In the genomic region with DNA sequence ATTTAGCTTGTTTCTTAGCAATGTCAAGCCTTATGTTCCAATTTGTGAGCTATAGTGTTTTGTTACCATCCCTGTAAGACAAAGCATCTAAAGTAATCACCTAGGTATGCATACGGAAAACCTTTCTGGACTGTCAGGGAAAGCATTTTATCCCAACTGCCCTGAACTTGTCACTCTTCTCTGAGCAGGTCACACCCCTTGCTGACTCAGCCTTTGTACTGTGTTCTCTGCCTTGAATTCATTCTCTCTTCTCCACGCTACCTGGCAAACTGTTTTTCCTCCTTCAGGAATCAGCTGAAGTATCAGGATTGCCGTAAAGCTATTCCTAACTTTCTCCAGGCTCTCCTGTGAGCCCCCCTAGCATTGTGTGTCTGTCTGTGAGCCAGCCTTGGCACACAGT, we compare ENCODE assay signal across 13 cellular contexts. TPM values are rescaled to one million over a fixed set of nuclear protein-coding genes. Genes with fewer than 3 reads are reported as not detected.
DNase-seq lines count a peak whose midpoint lies in the region; ATAC-seq and TF ChIP-seq lines count a peak whose summit lies in the region.
"Had no signal": no experiment of that assay in that cellular context is flagged by ENCODE, and none has a peak within 500 bp of the region (broad histone marks: within the 10 kb centered on the region; RNA-seq: fewer than 3 reads in every experiment).

No MANE protein-coding gene starts in this region.

- H3K9me3 ChIP-seq in colonic mucosa (no peaks in the 10 kb centered on the region), upper lobe of right lung (no peaks in the 10 kb centered on the region)
- H3K9me3 ChIP-seq: tibial nerve had no signal

- H3K4me3 ChIP-seq in colonic mucosa, result no peak overlapping the region
- no peak overlapping the region for H3K4me3 ChIP-seq in upper lobe of right lung
- H3K4me3 ChIP-seq: tibial nerve had no signal

- H3K27ac ChIP-seq in colonic mucosa (peak overlapping the region; percentile 56), upper lobe of right lung (no peak overlapping the region)
- H3K27ac ChIP-seq: tibial nerve had no signal

- H3K36me3 ChIP-seq in colonic mucosa (no peaks in the 10 kb centered on the region), upper lobe of right lung (no peaks in the 10 kb centered on the region)
- H3K36me3 ChIP-seq: tibial nerve had no signal

- H3K4me1 Mint-ChIP-seq in mesothelial cell of epicardium, result peaks cover 83% of the 10 kb centered on the region

- H3K27me3 ChIP-seq in colonic mucosa (no peaks in the 10 kb centered on the region), upper lobe of right lung (no peaks in the 10 kb centered on the region)
- H3K27me3 ChIP-seq: tibial nerve had no signal

- ATAC-seq in upper lobe of right lung, result peak; percentile 36
- ATAC-seq in GM18870 (IDR thresholded peaks at IDR 0.05; ENCODE audit: unreplicated experiment), result no peak

- H3K4me1 ChIP-seq in colonic mucosa (no peaks in the 10 kb centered on the region), upper lobe of right lung (peaks cover 15% of the 10 kb centered on the region)

- H3K9ac ChIP-seq in colonic mucosa (ENCODE audit: low read depth in 2 of 2, low read length in 2 of 2), result peak overlapping the region in 1 of 2 donors; percentile 62

- peaks cover 6% of the 10 kb centered on the region for H3K36me3 Mint-ChIP-seq in mesothelial cell of epicardium
- H3K36me3 Mint-ChIP-seq: activated CD4-positive, alpha-beta memory T cell treated with anti-CD3 and anti-CD28 coated beads for 36 hours had no signal

- DNase-seq in NCI-H510A treated with DMSO at 0.1 percent for 48 hours (lab: John Stamatoyannopoulos, UW) (peak; percentile 31), NCI-H510A (lab: John Stamatoyannopoulos, UW) (no peak), colonic mucosa (peak; percentile 78), mesothelial cell of epicardium (ENCODE audit: low spot score in 2 of 2, unreplicated experiment in 2 of 2) (no peak), upper lobe of right lung (no peak), T-helper 1 cell (no peak), posterior vena cava (ENCODE audit: low spot score) (no peak)
- DNase-seq: activated CD4-positive, alpha-beta memory T cell treated with anti-CD3 and anti-CD28 coated beads for 36 hours; activated naive CD4-positive, alpha-beta T cell treated with anti-CD3 and anti-CD28 coated beads for 36 hours; dermis blood vessel endothelial cell; NCI-H526 treated with DMSO at 0.1 percent for 48 hours had no signal

- H3K9me3 Mint-ChIP-seq in mesothelial cell of epicardium, result no peaks in the 10 kb centered on the region
- H3K9me3 Mint-ChIP-seq: activated CD4-positive, alpha-beta memory T cell treated with anti-CD3 and anti-CD28 coated beads for 36 hours; activated naive CD4-positive, alpha-beta T cell treated with anti-CD3 and anti-CD28 coated beads for 36 hours had no signal

- H3K4me3 Mint-ChIP-seq in mesothelial cell of epicardium, result no peak overlapping the region
- H3K4me3 Mint-ChIP-seq: activated CD4-positive, alpha-beta memory T cell treated with anti-CD3 and anti-CD28 coated beads for 36 hours; activated naive CD4-positive, alpha-beta T cell treated with anti-CD3 and anti-CD28 coated beads for 36 hours had no signal

- no peak for TF ChIP-seq CTCF in colonic mucosa (IDR thresholded peaks at IDR 0.05)
- TF ChIP-seq CTCF in mesothelial cell of epicardium (IDR thresholded peaks at IDR 0.05; ENCODE audit: unreplicated experiment), result no peak
- no peak for TF ChIP-seq CTCF in upper lobe of right lung (IDR thresholded peaks at IDR 0.05)

- intact Hi-C loops in colonic mucosa (cut with DNase I) (loop anchor here (10.0 kb wide), 1 partner anchor 98 kb away; no protein-coding TSS in a partner anchor), upper lobe of right lung (cut with DNase I) (no loop called here), posterior vena cava (cut with DNase I) (loop anchor here (10.0 kb wide), 2 partner anchors 48 to 1708 kb away; no protein-coding TSS in a partner anchor)

- H3K27ac Mint-ChIP-seq in mesothelial cell of epicardium, result peak overlapping the region; percentile 97
- H3K27ac Mint-ChIP-seq: activated CD4-positive, alpha-beta memory T cell treated with anti-CD3 and anti-CD28 coated beads for 36 hours; activated naive CD4-positive, alpha-beta T cell treated with anti-CD3 and anti-CD28 coated beads for 36 hours had no signal

- no peaks in the 10 kb centered on the region for H3K27me3 Mint-ChIP-seq in mesothelial cell of epicardium (ENCODE audit: low read depth)
- H3K27me3 Mint-ChIP-seq: activated CD4-positive, alpha-beta memory T cell treated with anti-CD3 and anti-CD28 coated beads for 36 hours had no signal

RNA-seq across cellular contexts. Expression of a gene that starts 54.2 kb away (rescaled TPM):
- total RNA-seq in colonic mucosa (10 to 100 TPM; 27.2 to 53.7 TPM), mesothelial cell of epicardium (699 to 723 TPM (median 719 TPM) in 3 replicates), upper lobe of right lung (56.7 TPM), posterior vena cava (100 to 1,000 TPM in 1 of 2 donors, 10 to 100 TPM in 1; 84.2 to 146 TPM)

Comparison
In these comparisons a context has a peak if more than half of its experiments do, and no peak if none do; other contexts are left out.
1. DNase-seq: peak in NCI-H510A treated with DMSO at 0.1 percent for 48 hours (single experiment) and colonic mucosa (single experiment); none in NCI-H510A (single experiment), mesothelial cell of epicardium (0 of 2), upper lobe of right lung (single experiment), T-helper 1 cell (0 of 5) and posterior vena cava (single experiment).